Comparison of ENCODE assay signal across 30 cellular contexts in genomic region chr4:23382880-23383279, GRCh38.
DNase-seq lines count a peak whose midpoint lies in the region; ATAC-seq and TF ChIP-seq lines count a peak whose summit lies in the region.
"Had no signal": no experiment of that assay in that cellular context is flagged by ENCODE, and none has a peak within 500 bp of the region (broad histone marks: within the 10 kb centered on the region; RNA-seq: fewer than 3 reads in every experiment).

No MANE protein-coding gene starts in this region.

- POLR2A ChIA-PET in activated CD8-positive, alpha-beta T cell treated with anti-CD3 and anti-CD28 coated beads for 36 hours (lab: Charles Lee) = no interaction called here

- DNase-seq in DMS53 treated with DMSO at 0.1 percent for 48 hours (lab: John Stamatoyannopoulos, UW; ENCODE audit: unreplicated experiment) = peak; percentile 92
- peak; percentile 53 for DNase-seq in NCI-H226
- no peak for DNase-seq in chondrocyte (ENCODE audit: low spot score)
- no peak for DNase-seq in osteocyte (ENCODE audit: extremely low spot score, unreplicated experiment)
- DNase-seq in activated CD8-positive, alpha-beta T cell treated with anti-CD3 and anti-CD28 coated beads for 36 hours = no peak
- no peak for DNase-seq in activated T-cell treated with anti-CD3 and anti-CD28 coated beads, Interleukin-2, amount 50 U/mL, for 24 hours
- no peak for DNase-seq in activated gamma-delta T cell (lab: John Stamatoyannopoulos, UW)
- DNase-seq: ACHN; activated CD4-positive, alpha-beta T cell treated with anti-CD3 and anti-CD28 coated beads for 48 hours; anterior cingulate cortex; caudate nucleus; COR-L47; dermis blood vessel endothelial cell; DMS79 treated with DMSO at 0.1 percent for 48 hours; glutamatergic neuron; H9; islet precursor cell; Karpas-422; left ventricle myocardium superior; naive thymus-derived CD8-positive, alpha-beta T cell; NCI-H1092; NCI-H187; NCI-H2171; NCI-H524; occipital lobe; Right ventricle myocardium superior; WERI-Rb-1 had no signal

- CTCF ChIA-PET in activated CD8-positive, alpha-beta T cell treated with anti-CD3 and anti-CD28 coated beads for 36 hours (lab: Charles Lee) = no interaction called here

- TF ChIP-seq CTCF in chondrocyte (IDR thresholded peaks at IDR 0.05) (no peak), osteocyte (IDR thresholded peaks at IDR 0.05) (no peak)
- no peak for TF ChIP-seq CTCF in activated CD8-positive, alpha-beta T cell treated with anti-CD3 and anti-CD28 coated beads for 36 hours (IDR thresholded peaks at IDR 0.05)

- no peak for ATAC-seq in activated CD8-positive, alpha-beta T cell treated with anti-CD3 and anti-CD28 coated beads for 36 hours
- ATAC-seq in HG02610 (IDR thresholded peaks at IDR 0.05; ENCODE audit: unreplicated experiment) = no peak
- ATAC-seq: left ventricle myocardium superior; naive thymus-derived CD8-positive, alpha-beta T cell had no signal

- H3K27me3 Mint-ChIP-seq in chondrocyte (ENCODE audit: low read depth) (no peaks in the 10 kb centered on the region), osteocyte (ENCODE audit: unreplicated experiment) (no peaks in the 10 kb centered on the region)
- no peaks in the 10 kb centered on the region for H3K27me3 Mint-ChIP-seq in activated CD8-positive, alpha-beta T cell treated with anti-CD3 and anti-CD28 coated beads for 36 hours
- no peaks in the 10 kb centered on the region for H3K27me3 Mint-ChIP-seq in activated T-cell treated with anti-CD3 and anti-CD28 coated beads, Interleukin-2, amount 50 U/mL, for 24 hours

- H3K4me3 Mint-ChIP-seq in chondrocyte (ENCODE audit: unreplicated experiment) (no peak overlapping the region), osteocyte (ENCODE audit: unreplicated experiment) (no peak overlapping the region)
- no peak overlapping the region for H3K4me3 Mint-ChIP-seq in activated CD8-positive, alpha-beta T cell treated with anti-CD3 and anti-CD28 coated beads for 36 hours
- H3K4me3 Mint-ChIP-seq in activated T-cell treated with anti-CD3 and anti-CD28 coated beads, Interleukin-2, amount 50 U/mL, for 24 hours = no peak overlapping the region
- H3K4me3 Mint-ChIP-seq: activated naive CD4-positive, alpha-beta T cell treated with anti-CD3 and anti-CD28 coated beads, Interleukin-2, amount 50 U/mL, for 24 hours; activated T-helper 1 cell treated with anti-CD3 and anti-CD28 coated beads, Interleukin-12 subunit alpha, Interleukin-12 subunit beta, Interleukin-2, Interleukin-4 antibody, amounts not matched to agents 30 ng/mL and 10 ng/mL and 1 ng/mL, durations not matched to agents 14 hours and 24 hours and 36 hours; H9; naive thymus-derived CD8-positive, alpha-beta T cell had no signal

- H3K4me1 Mint-ChIP-seq in chondrocyte (ENCODE audit: low read depth) = peaks cover 22% of the 10 kb centered on the region
- peaks cover 21% of the 10 kb centered on the region for H3K4me1 Mint-ChIP-seq in osteocyte (ENCODE audit: unreplicated experiment)
- no peaks in the 10 kb centered on the region for H3K4me1 Mint-ChIP-seq in activated CD8-positive, alpha-beta T cell treated with anti-CD3 and anti-CD28 coated beads for 36 hours (ENCODE audit: low read depth)
- no peaks in the 10 kb centered on the region for H3K4me1 Mint-ChIP-seq in activated T-cell treated with anti-CD3 and anti-CD28 coated beads, Interleukin-2, amount 50 U/mL, for 24 hours (ENCODE audit: low read depth)
- H3K4me1 Mint-ChIP-seq: activated naive CD4-positive, alpha-beta T cell treated with anti-CD3 and anti-CD28 coated beads, Interleukin-2, amount 50 U/mL, for 24 hours; H9; naive thymus-derived CD8-positive, alpha-beta T cell had no signal

- H3K36me3 Mint-ChIP-seq in chondrocyte (ENCODE audit: low read depth) = peaks cover 1% of the 10 kb centered on the region
- H3K36me3 Mint-ChIP-seq in osteocyte (ENCODE audit: unreplicated experiment) = peaks cover 2% of the 10 kb centered on the region
- no peaks in the 10 kb centered on the region for H3K36me3 Mint-ChIP-seq in activated CD8-positive, alpha-beta T cell treated with anti-CD3 and anti-CD28 coated beads for 36 hours (ENCODE audit: low read depth)
- no peaks in the 10 kb centered on the region for H3K36me3 Mint-ChIP-seq in activated T-cell treated with anti-CD3 and anti-CD28 coated beads, Interleukin-2, amount 50 U/mL, for 24 hours (ENCODE audit: low read depth)
- H3K36me3 Mint-ChIP-seq: activated naive CD4-positive, alpha-beta T cell treated with anti-CD3 and anti-CD28 coated beads, Interleukin-2, amount 50 U/mL, for 24 hours; naive thymus-derived CD8-positive, alpha-beta T cell had no signal

- H3K27ac Mint-ChIP-seq in chondrocyte (ENCODE audit: unreplicated experiment) = peak overlapping the region; percentile 76
- peak overlapping the region; percentile 56 for H3K27ac Mint-ChIP-seq in osteocyte (ENCODE audit: unreplicated experiment)
- no peak overlapping the region for H3K27ac Mint-ChIP-seq in activated CD8-positive, alpha-beta T cell treated with anti-CD3 and anti-CD28 coated beads for 36 hours
- no peak overlapping the region for H3K27ac Mint-ChIP-seq in activated T-cell treated with anti-CD3 and anti-CD28 coated beads, Interleukin-2, amount 50 U/mL, for 24 hours
- H3K27ac Mint-ChIP-seq: activated naive CD4-positive, alpha-beta T cell treated with anti-CD3 and anti-CD28 coated beads, Interleukin-2, amount 50 U/mL, for 24 hours; activated T-helper 1 cell treated with anti-CD3 and anti-CD28 coated beads, Interleukin-12 subunit alpha, Interleukin-12 subunit beta, Interleukin-2, Interleukin-4 antibody, amounts not matched to agents 30 ng/mL and 10 ng/mL and 1 ng/mL, durations not matched to agents 14 hours and 24 hours and 36 hours; H9; naive thymus-derived CD8-positive, alpha-beta T cell had no signal

- peaks cover 9% of the 10 kb centered on the region for H3K9me3 Mint-ChIP-seq in chondrocyte (ENCODE audit: low read depth)
- H3K9me3 Mint-ChIP-seq in osteocyte (ENCODE audit: unreplicated experiment) = peaks cover 7% of the 10 kb centered on the region
- peaks cover 4% of the 10 kb centered on the region for H3K9me3 Mint-ChIP-seq in activated CD8-positive, alpha-beta T cell treated with anti-CD3 and anti-CD28 coated beads for 36 hours
- peaks cover 11% of the 10 kb centered on the region for H3K9me3 Mint-ChIP-seq in activated T-cell treated with anti-CD3 and anti-CD28 coated beads, Interleukin-2, amount 50 U/mL, for 24 hours
- H3K9me3 Mint-ChIP-seq: activated naive CD4-positive, alpha-beta T cell treated with anti-CD3 and anti-CD28 coated beads, Interleukin-2, amount 50 U/mL, for 24 hours; activated T-helper 1 cell treated with anti-CD3 and anti-CD28 coated beads, Interleukin-12 subunit alpha, Interleukin-12 subunit beta, Interleukin-2, Interleukin-4 antibody, amounts not matched to agents 30 ng/mL and 10 ng/mL and 1 ng/mL, durations not matched to agents 14 hours and 24 hours and 36 hours had no signal

- intact Hi-C loops in activated CD8-positive, alpha-beta T cell treated with anti-CD3 and anti-CD28 coated beads for 36 hours (cut with micrococcal nuclease) = no loop called here

Comparison
In these comparisons a context has a peak if more than half of its experiments do, and no peak if none do; other contexts are left out.
1. DNase-seq: peak in DMS53 treated with DMSO at 0.1 percent for 48 hours (single experiment) and NCI-H226 (single experiment); none in chondrocyte (single experiment), osteocyte (single experiment), activated CD8-positive, alpha-beta T cell treated with anti-CD3 and anti-CD28 coated beads for 36 hours (single experiment), activated T-cell treated with anti-CD3 and anti-CD28 coated beads, Interleukin-2, amount 50 U/mL, for 24 hours (single experiment) and activated gamma-delta T cell (single experiment).
2. H3K27ac Mint-ChIP-seq: peak in chondrocyte (single experiment) and osteocyte (single experiment); none in activated CD8-positive, alpha-beta T cell treated with anti-CD3 and anti-CD28 coated beads for 36 hours (single experiment) and activated T-cell treated with anti-CD3 and anti-CD28 coated beads, Interleukin-2, amount 50 U/mL, for 24 hours (single experiment).